In the genomic region with DNA sequence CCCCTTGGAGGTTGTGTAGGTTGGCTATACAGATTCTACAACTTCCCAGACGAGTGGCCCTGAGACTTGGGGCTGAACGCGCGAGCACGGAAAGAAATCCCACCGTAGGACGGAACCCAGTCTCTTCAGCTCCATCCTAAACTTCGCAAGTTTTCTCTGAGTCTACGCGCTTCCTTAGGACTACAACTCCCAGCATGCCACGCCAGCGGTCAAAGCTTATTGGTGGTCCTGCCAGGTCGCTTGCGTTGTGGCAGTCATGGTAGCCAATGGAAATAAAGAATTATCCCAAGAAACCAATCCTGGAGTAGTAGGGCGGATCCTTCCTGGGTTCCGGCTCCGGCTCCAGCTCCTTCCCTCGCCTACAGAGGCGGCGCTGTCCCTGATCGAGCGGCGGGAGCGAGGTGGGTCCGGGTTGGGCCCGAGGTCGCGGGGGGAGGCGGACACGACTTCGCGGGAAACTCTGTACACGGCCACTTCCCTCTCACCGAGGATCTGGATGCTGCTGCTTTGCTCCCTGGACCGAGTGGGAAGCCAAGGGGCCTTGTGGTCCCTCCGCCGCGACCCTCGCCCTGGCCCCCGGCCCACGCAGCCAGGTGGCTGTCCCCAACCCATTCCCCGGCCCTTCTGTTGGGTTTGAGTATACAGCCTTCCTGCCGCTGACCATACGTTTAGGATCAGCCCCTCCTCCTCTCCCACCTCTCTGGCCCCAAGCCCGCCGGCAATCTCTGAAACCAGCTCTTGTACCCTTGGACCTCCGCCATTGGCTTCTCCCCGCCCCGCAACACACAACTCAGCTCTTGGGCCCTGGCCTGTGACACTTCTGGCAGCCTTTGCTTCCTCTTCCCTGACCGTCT, we compare ENCODE assay signal across 8 cellular contexts. TPM values are rescaled to one million over a fixed set of nuclear protein-coding genes. Genes with fewer than 3 reads are reported as not detected.
DNase-seq lines count a peak whose midpoint lies in the region; ATAC-seq, FAIRE-seq and TF ChIP-seq lines count a peak whose summit lies in the region.

A gene with protein sequence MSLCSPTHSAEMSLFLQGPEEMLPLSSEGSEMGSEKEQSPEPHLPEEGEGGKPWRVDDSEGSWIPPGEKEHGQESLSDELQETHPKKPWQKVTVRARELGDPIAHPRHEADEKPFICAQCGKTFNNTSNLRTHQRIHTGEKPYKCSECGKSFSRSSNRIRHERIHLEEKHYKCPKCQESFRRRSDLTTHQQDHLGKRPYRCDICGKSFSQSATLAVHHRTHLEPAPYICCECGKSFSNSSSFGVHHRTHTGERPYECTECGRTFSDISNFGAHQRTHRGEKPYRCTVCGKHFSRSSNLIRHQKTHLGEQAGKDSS (plus strand): TSS at position 357 of the 854 bp plus-strand sequence. CDS start 3,046 bp downstream, outside the sequence.

- POLR2A ChIA-PET in HepG2 (lab: Yijun Ruan, JAX), result interaction anchor here (0.7 to 2.8 kb wide), 20 partner anchors 8 to 325 kb away, joined by 3 to 37 read pairs (median 5); a partner anchor contains a TSS

- FAIRE-seq in HepG2 (lab: Jason Lieb, UNC), result peak; percentile 90

- DNase-seq in CD14-positive monocyte (ENCODE audit: low spot score), result peak; percentile 92
- DNase-seq in NCI-H526 treated with DMSO at 0.1 percent for 48 hours (lab: John Stamatoyannopoulos, UW), result peak; percentile 99
- DNase-seq in activated CD4-positive, alpha-beta T cell treated with anti-CD3 and anti-CD28 coated beads, Interleukin-2, amount 50 U/mL, for 24 hours (ENCODE audit: low read depth in 1 of 2, low spot score in 1 of 2), result peak; percentile 63 to 89
- DNase-seq in dermis blood vessel endothelial cell, result peak; percentile 98
- peak; percentile 97 for DNase-seq in HepG2 (ENCODE audit: low spot score)
- peak; percentile 83 for DNase-seq in stimulated activated CD4-positive, alpha-beta T cell treated with anti-CD3 and anti-CD28 coated beads, Interleukin-4, amount 100 ng/mL, for 1 hour

- BruUV-seq in HepG2 (replicated peaks; lab: Mats Ljungman, UMichigan), result no TSS peak

- peak within 1 kb of the TSS; percentile 93 for H2AFZ ChIP-seq in HepG2 (ENCODE audit: low read length)

- WGBS in HepG2 (ENCODE audit: low lambda C conversion rate), result 1% methylated on average over 25 of the region's 50 CpGs

- peak; percentile 33; the same call in 1 of the 2 replicates for TF ChIP-seq RAD21 in HepG2 (CRISPR knock-in tag; IDR thresholded peaks at IDR 0.05)

- peak within 1 kb of the TSS; percentile 91 for H3K9ac ChIP-seq in HepG2 (ENCODE audit: insufficient read depth, low read depth, low read length)

- H3K4me3 ChIP-seq in HepG2 (replicated peaks in 1 of 3; ENCODE audit: insufficient read depth in 1 of 3, low read depth in 2 of 3, low read length in 3 of 3), result peak within 1 kb of the TSS; percentile 85 to 97 (median 95)

- H3K79me2 ChIP-seq in HepG2 (ENCODE audit: insufficient read depth, low read length), result peaks cover 19% of the 10 kb centered on the region

- intact Hi-C loops in CD14-positive monocyte (cut with micrococcal nuclease), result loop anchor here (5.0 to 10.0 kb wide), 5 partner anchors 34 to 328 kb away; a partner anchor contains a TSS
- intact Hi-C loops in HepG2 (cut with micrococcal nuclease; ENCODE audit: unreplicated experiment), result loop anchor here (2.0 kb wide), 1 partner anchor 80 kb away; a partner anchor contains a TSS

- ATAC-seq in GM19328 (IDR thresholded peaks at IDR 0.05; ENCODE audit: unreplicated experiment) (peak; percentile 83), HG03520 (IDR thresholded peaks at IDR 0.05; ENCODE audit: unreplicated experiment) (peak; percentile 86), HepG2 (peak; percentile 98)

- peaks cover 24% of the 10 kb centered on the region for H3K4me1 ChIP-seq in HepG2 (ENCODE audit: insufficient read depth, low read length)

- in situ Hi-C loops in HepG2 (cut with HindIII; ENCODE audit: extremely low pct_ligation_motif_present, low pct_unique_long_range_greater_than_20kb), result loop anchor here (5.0 kb wide), 1 partner anchor 56 kb away; no protein-coding TSS in a partner anchor

- peak within 1 kb of the TSS; percentile 95 to 98 for H3K4me3 Mint-ChIP-seq in CD14-positive monocyte

- TF ChIP-seq CTCF in CD14-positive monocyte (IDR thresholded peaks at IDR 0.05) (peak; percentile 37), HepG2 (CRISPR knock-in tag; IDR thresholded peaks at IDR 0.05) (peak; percentile 78)

- peaks cover 41 to 44% of the 10 kb centered on the region in 2 donors for H3K36me3 Mint-ChIP-seq in CD14-positive monocyte

- H4K20me1 ChIP-seq in HepG2 (ENCODE audit: insufficient read depth, low read length), result no peaks in the 10 kb centered on the region

- peaks cover 2 to 19% of the 10 kb centered on the region in 2 experiments; a peak in 3 of 5 replicates for H3K36me3 ChIP-seq in HepG2 (replicated peaks in 1 of 2; ENCODE audit: control insufficient read depth in 1 of 2, insufficient read depth in 2 of 2, low read length in 2 of 2)

- no peaks in the 10 kb centered on the region; a peak in 1 of 5 replicates for H3K27me3 ChIP-seq in HepG2 (ENCODE audit: control insufficient read depth in 1 of 2, insufficient read depth in 2 of 2, low read length in 2 of 2)

- peaks cover 0 to 1% (median 0%) of the 10 kb centered on the region in 3 donors for H3K27me3 Mint-ChIP-seq in CD14-positive monocyte (ENCODE audit: low read depth in 3 of 3)

- peak within 1 kb of the TSS; percentile 85 for H3K27ac ChIP-seq in HepG2 (ENCODE audit: extremely low read length, insufficient read depth, low read length)

- CTCF ChIA-PET in HepG2 (lab: Yijun Ruan, JAX; ENCODE audit: low intra/inter-chr PET ratio, low total read pairs), result no interaction called here

- TF ChIP-seq EP300 in HepG2 (IDR thresholded peaks at IDR 0.05; ENCODE audit: low read depth in 2 of 2, low read length in 2 of 2) (no peak), HepG2 (CRISPR knock-in tag; IDR thresholded peaks at IDR 0.05; ENCODE audit: borderline replicate concordance) (no peak)

- H3K9me3 ChIP-seq in HepG2 (ENCODE audit: low read length), result no peaks in the 10 kb centered on the region

- H3K27ac Mint-ChIP-seq in CD14-positive monocyte, result peak within 1 kb of the TSS; percentile 54 to 90 (median 85)

- TF ChIP-seq POLR2A in HepG2 (IDR thresholded peaks at IDR 0.05; ENCODE audit: insufficient read depth in 1 of 2, low read depth in 2 of 2, low read length in 2 of 2), result peak; percentile 80 to 85

- H3K4me2 ChIP-seq in HepG2 (ENCODE audit: low read depth, low read length), result peak within 1 kb of the TSS; percentile 97

- H3K9me3 Mint-ChIP-seq in CD14-positive monocyte, result peaks cover 0 to 6% (median 3%) of the 10 kb centered on the region in 7 donors

- H3K4me1 Mint-ChIP-seq in CD14-positive monocyte, result peaks cover 24% of the 10 kb centered on the region

TF ChIP-seq in HepG2, 621 proteins besides CTCF, POLR2A, EP300 and RAD21 (continues in another document):
- TF ChIP-seq TMF1 (CRISPR knock-in tag; IDR thresholded peaks at IDR 0.05; ENCODE audit: low read depth), result no peak
- TF ChIP-seq, protein P1, sequence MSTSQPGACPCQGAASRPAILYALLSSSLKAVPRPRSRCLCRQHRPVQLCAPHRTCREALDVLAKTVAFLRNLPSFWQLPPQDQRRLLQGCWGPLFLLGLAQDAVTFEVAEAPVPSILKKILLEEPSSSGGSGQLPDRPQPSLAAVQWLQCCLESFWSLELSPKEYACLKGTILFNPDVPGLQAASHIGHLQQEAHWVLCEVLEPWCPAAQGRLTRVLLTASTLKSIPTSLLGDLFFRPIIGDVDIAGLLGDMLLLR (CRISPR knock-in tag; IDR thresholded peaks at IDR 0.05), result 0 out of 2 replicates have a peak, but pooled peaks have one; percentile 25
- TF ChIP-seq, protein P2, sequence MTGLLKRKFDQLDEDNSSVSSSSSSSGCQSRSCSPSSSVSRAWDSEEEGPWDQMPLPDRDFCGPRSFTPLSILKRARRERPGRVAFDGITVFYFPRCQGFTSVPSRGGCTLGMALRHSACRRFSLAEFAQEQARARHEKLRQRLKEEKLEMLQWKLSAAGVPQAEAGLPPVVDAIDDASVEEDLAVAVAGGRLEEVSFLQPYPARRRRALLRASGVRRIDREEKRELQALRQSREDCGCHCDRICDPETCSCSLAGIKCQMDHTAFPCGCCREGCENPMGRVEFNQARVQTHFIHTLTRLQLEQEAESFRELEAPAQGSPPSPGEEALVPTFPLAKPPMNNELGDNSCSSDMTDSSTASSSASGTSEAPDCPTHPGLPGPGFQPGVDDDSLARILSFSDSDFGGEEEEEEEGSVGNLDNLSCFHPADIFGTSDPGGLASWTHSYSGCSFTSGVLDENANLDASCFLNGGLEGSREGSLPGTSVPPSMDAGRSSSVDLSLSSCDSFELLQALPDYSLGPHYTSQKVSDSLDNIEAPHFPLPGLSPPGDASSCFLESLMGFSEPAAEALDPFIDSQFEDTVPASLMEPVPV (CRISPR knock-in tag; IDR thresholded peaks at IDR 0.05), result peak; percentile 52
- TF ChIP-seq STAT5B (CRISPR knock-in tag; IDR thresholded peaks at IDR 0.05), result no peak
- TF ChIP-seq BHLHE40 (IDR thresholded peaks at IDR 0.05; ENCODE audit: low read length), result 0 out of 2 replicates have a peak, but pooled peaks have one; percentile 6
- TF ChIP-seq REL (CRISPR knock-in tag; conservative IDR thresholded peaks at IDR 0.05), result no peak
- TF ChIP-seq SALL1 (CRISPR knock-in tag; IDR thresholded peaks at IDR 0.05), result peak; percentile 75

RNA-seq across cellular contexts. Expression of the gene that starts here (rescaled TPM):
- 1 to 10 TPM; 1.3 to 1.8 TPM for polyA plus RNA-seq in CD14-positive monocyte
- total RNA-seq in dermis blood vessel endothelial cell, result 8.5 and 17.0 TPM in 2 replicates
- 7.8 and 8.2 TPM in 2 replicates for total RNA-seq in HepG2 (2016; rRNA removed; fragmentation: Illumina TruSeq; extraction: Trizol)
- 4.9 and 5.6 TPM in 2 replicates for total RNA-seq in HepG2 (2016; cell fraction: cytosol; rRNA removed; fragmentation: Illumina TruSeq; extraction: Trizol; ENCODE audit: low read depth)
- 7.7 and 8.3 TPM in 2 replicates for total RNA-seq in HepG2 (2016; cell fraction: insoluble cytoplasmic fraction; rRNA removed; fragmentation: Illumina TruSeq; extraction: Trizol)
- 8.0 and 8.4 TPM in 2 replicates for total RNA-seq in HepG2 (2016; cell fraction: membrane; rRNA removed; fragmentation: Illumina TruSeq; extraction: Trizol)
- 5.0 and 5.6 TPM in 2 replicates for total RNA-seq in HepG2 (2016; cell fraction: nucleus; rRNA removed; fragmentation: Illumina TruSeq; extraction: Trizol)
- polyA plus RNA-seq in HepG2 (2011; rRNA removed), result 6.0 and 7.6 TPM in 2 replicates
- polyA plus RNA-seq in HepG2 (2011; cell fraction: cytosol; rRNA removed), result 4.3 TPM in 2 replicates
- 15.5 and 19.3 TPM in 2 replicates for polyA plus RNA-seq in HepG2 (2011; cell fraction: nucleus; rRNA removed)
- 7.2 and 8.1 TPM in 2 replicates for polyA plus RNA-seq in HepG2 (2012)
- 2.2 and 2.3 TPM in 2 replicates for polyA plus RNA-seq in HepG2 (2016; cell fraction: cytosol; fragmentation: Illumina TruSeq; extraction: Trizol; ENCODE audit: low read depth)
- polyA plus RNA-seq in HepG2 (2016; cell fraction: insoluble cytoplasmic fraction; fragmentation: Illumina TruSeq; extraction: Trizol; ENCODE audit: low read depth), result 7.5 and 8.9 TPM in 2 replicates
- polyA plus RNA-seq in HepG2 (2016; cell fraction: membrane; fragmentation: Illumina TruSeq; extraction: Trizol; ENCODE audit: low read depth), result 3.7 and 4.1 TPM in 2 replicates
- polyA plus RNA-seq in HepG2 (2016; cell fraction: nucleus; fragmentation: Illumina TruSeq; extraction: Trizol; ENCODE audit: insufficient read depth, low read depth), result 14.1 and 16.5 TPM in 2 replicates
- 3.2 and 8.9 TPM in 2 replicates for polyA minus RNA-seq in HepG2 (2011; rRNA and poly(A)+ RNA removed; ENCODE audit: low replicate concordance)
- 2.8 and 3.0 TPM in 2 replicates for polyA minus RNA-seq in HepG2 (2011; cell fraction: cytosol; rRNA and poly(A)+ RNA removed)
- 5.7 and 5.8 TPM in 2 replicates for polyA minus RNA-seq in HepG2 (2011; cell fraction: nucleus; rRNA and poly(A)+ RNA removed)

Comparison
In these comparisons a context has a peak if more than half of its experiments do, and no peak if none do; other contexts are left out.
1. Peak in every context shown above with its lines: DNase-seq, ATAC-seq, H3K4me3 ChIP-seq and H3K27ac ChIP-seq.